Comparison of ENCODE assay signal across 8 cellular contexts in the genomic region with DNA sequence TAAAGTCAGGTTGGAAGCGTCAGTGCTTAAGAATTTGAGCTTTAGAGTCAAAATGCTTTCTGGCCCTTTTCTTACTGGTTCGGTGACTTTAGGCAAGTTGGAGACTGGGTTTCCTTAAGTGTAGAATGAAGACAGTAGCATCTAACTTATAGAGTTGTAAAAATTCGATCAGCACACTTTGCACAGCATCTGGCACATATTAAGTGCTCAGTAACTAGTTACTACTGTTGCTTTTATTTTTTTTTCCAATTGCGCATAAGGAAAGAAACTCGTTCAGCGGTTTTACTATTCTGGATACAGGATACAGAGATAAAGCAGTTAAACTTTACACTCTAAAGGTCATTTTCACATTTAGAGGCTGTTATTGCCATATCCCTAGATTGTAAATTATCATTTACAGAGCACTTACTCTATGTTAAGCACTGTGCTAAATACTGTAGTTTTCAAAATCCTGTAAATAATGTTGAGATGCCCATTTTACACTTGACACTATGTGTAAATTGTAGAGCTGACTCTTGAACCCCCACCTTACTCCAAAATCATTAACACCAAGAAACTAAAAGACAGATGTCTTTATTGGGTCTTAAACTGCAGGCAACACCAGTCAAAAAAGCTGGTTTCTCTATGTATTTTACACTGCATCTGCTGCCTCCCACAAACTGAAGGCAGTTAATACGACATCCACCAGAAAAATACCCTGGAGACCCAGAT. TPM values are rescaled to one million over a fixed set of nuclear protein-coding genes. Genes with fewer than 3 reads are reported as not detected.
DNase-seq lines count a peak whose midpoint lies in the region; ATAC-seq and TF ChIP-seq lines count a peak whose summit lies in the region.

No MANE protein-coding gene starts in this region.

- H3K27ac ChIP-seq in 22Rv1, result peak overlapping the region; percentile 90

- peak overlapping the region; percentile 94 to 96 (median 95) for H3K4me3 Mint-ChIP-seq in IgD-negative memory B cell
- H3K4me3 Mint-ChIP-seq in MCF 10A (ENCODE audit: unreplicated experiment), result peak overlapping the region; percentile 98

- CTCF ChIA-PET in MCF 10A (lab: Yijun Ruan, JAX), result interaction anchor here (0.7 to 2.6 kb wide), 5 partner anchors 66 to 853 kb away, joined by 3 to 7 read pairs (median 3); a partner anchor contains a TSS

- intact Hi-C loops in MCF 10A (cut with micrococcal nuclease), result loop anchor here (2.0 to 5.0 kb wide), 2 partner anchors 182 to 189 kb away; no protein-coding TSS in a partner anchor

- H3K4me3 ChIP-seq in mononuclear cell (ENCODE audit: low read length), result peak overlapping the region; percentile 94

- H3K9me3 ChIP-seq in mononuclear cell (ENCODE audit: low read depth, low read length), result no peaks in the 10 kb centered on the region

- no peak for ATAC-seq in GM21717 (IDR thresholded peaks at IDR 0.05; ENCODE audit: unreplicated experiment)
- no peak for ATAC-seq in activated CD4-positive, CD25-positive, alpha-beta regulatory T cell treated with anti-CD3 and anti-CD28 coated beads, Interleukin-2, amount 50 U/mL, for 24 hours
- ATAC-seq in HG03108 (IDR thresholded peaks at IDR 0.05; ENCODE audit: unreplicated experiment), result no peak

- peak overlapping the region; percentile 86 to 97 (median 97) for H3K27ac Mint-ChIP-seq in IgD-negative memory B cell
- peak overlapping the region; percentile 99 for H3K27ac Mint-ChIP-seq in MCF 10A (ENCODE audit: low read depth, unreplicated experiment)

- DNase-seq in MCF 10A (ENCODE audit: unreplicated experiment) (no peak), A172 (ENCODE audit: low spot score) (no peak)

- H3K27me3 Mint-ChIP-seq in IgD-negative memory B cell (no peaks in the 10 kb centered on the region), MCF 10A (ENCODE audit: insufficient read depth, unreplicated experiment) (no peaks in the 10 kb centered on the region)

- H3K4me1 Mint-ChIP-seq in IgD-negative memory B cell (peaks cover 21 to 32% (median 30%) of the 10 kb centered on the region in 3 donors), MCF 10A (ENCODE audit: insufficient read depth, unreplicated experiment) (peaks cover 19% of the 10 kb centered on the region)

- TF ChIP-seq CTCF in 22Rv1 (IDR thresholded peaks at IDR 0.05), result no peak
- no peak for TF ChIP-seq CTCF in MCF 10A (IDR thresholded peaks at IDR 0.05; ENCODE audit: unreplicated experiment)

- H3K4me1 ChIP-seq in mononuclear cell (ENCODE audit: insufficient read depth, low read length), result peaks cover 26% of the 10 kb centered on the region

- H3K9me3 Mint-ChIP-seq in IgD-negative memory B cell (no peaks in the 10 kb centered on the region), MCF 10A (ENCODE audit: unreplicated experiment) (no peaks in the 10 kb centered on the region)

- H3K27me3 ChIP-seq in mononuclear cell (ENCODE audit: insufficient read depth, low read length), result no peaks in the 10 kb centered on the region

- POLR2A ChIA-PET in MCF 10A (lab: Yijun Ruan, JAX), result interaction anchor here (0.6 to 14.8 kb wide), 30 partner anchors 11 to 429 kb away, joined by 3 to 266 read pairs (median 6); a partner anchor contains a TSS

- BruUV-seq in MCF 10A (replicated peaks; lab: Mats Ljungman, UMichigan), result no TSS peak

- H3K36me3 Mint-ChIP-seq in IgD-negative memory B cell (peaks cover 3% of the 10 kb centered on the region), MCF 10A (ENCODE audit: insufficient read depth, unreplicated experiment) (peaks cover 86% of the 10 kb centered on the region)

RNA-seq across cellular contexts. Expression of a gene that starts 0.9 kb away (rescaled TPM):
- polyA plus RNA-seq in IgD-negative memory B cell, result 323 TPM
- total RNA-seq in MCF 10A (2022), result 173 and 192 TPM in 2 replicates
- 26.1 TPM for total RNA-seq in mononuclear cell
- 301 and 351 TPM in 2 replicates for total RNA-seq in A172 (2014; rRNA removed; shearing (Covaris generic))

RNA-seq across cellular contexts. Expression of a gene that starts 0.9 kb away (rescaled TPM):
- polyA plus RNA-seq in IgD-negative memory B cell, result 18.1 TPM
- 27.6 and 28.6 TPM in 2 replicates for total RNA-seq in MCF 10A (2022)
- 7.1 TPM for total RNA-seq in mononuclear cell
- 36.7 and 48.0 TPM in 2 replicates for total RNA-seq in A172 (2014; rRNA removed; shearing (Covaris generic))

RNA-seq across cellular contexts. Expression of a gene that starts 35.4 kb away (rescaled TPM):
- 306 TPM for polyA plus RNA-seq in IgD-negative memory B cell
- total RNA-seq in MCF 10A (2022), result 161 and 194 TPM in 2 replicates
- 74.5 TPM for total RNA-seq in mononuclear cell
- 194 and 195 TPM in 2 replicates for total RNA-seq in A172 (2014; rRNA removed; shearing (Covaris generic))

RNA-seq across cellular contexts. Expression of a gene that starts 35.4 kb away (rescaled TPM):
- polyA plus RNA-seq in IgD-negative memory B cell, result 36.9 TPM
- total RNA-seq in MCF 10A (2022) (60.1 and 64.3 TPM in 2 replicates), mononuclear cell (55.7 TPM)
- total RNA-seq in A172 (2014; rRNA removed; shearing (Covaris generic)), result 50.9 and 51.3 TPM in 2 replicates

RNA-seq across cellular contexts. Expression of a gene that starts 42.0 kb away (rescaled TPM):
- 191 TPM for polyA plus RNA-seq in IgD-negative memory B cell
- total RNA-seq in MCF 10A (2022) (380 and 438 TPM in 2 replicates), mononuclear cell (1,157 TPM)
- 246 and 258 TPM in 2 replicates for total RNA-seq in A172 (2014; rRNA removed; shearing (Covaris generic))
